7 cellular contexts compared by ENCODE assay signal in the genomic region with DNA sequence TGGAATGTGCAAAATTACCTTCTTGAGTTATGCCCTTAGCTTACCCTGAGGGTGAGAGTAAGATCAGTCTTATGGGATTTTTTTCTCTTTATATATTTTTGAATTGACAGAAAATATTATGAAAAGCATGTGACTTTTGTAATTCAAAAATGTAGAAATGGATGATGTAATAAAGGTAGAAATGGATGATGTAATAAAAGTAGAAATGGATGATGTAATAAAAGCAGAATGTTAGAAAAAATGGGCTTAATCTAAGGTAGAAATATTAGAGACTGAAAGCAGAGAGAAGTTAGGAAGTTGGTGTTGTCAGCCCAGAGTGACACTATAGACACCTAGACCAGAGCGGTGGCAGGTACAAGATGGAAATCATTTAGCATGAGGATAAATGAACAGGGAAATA.
"Had no signal": no experiment of that assay in that cellular context is flagged by ENCODE, and none has a peak within 500 bp of the region (broad histone marks: within the 10 kb centered on the region; RNA-seq: fewer than 3 reads in every experiment).

No MANE protein-coding gene starts in this region.

- H2AFZ ChIP-seq: GM23248 had no signal

- H3K36me3 ChIP-seq: HAP-1 had no signal

- FAIRE-seq: HTR-8/SVneo had no signal

- ATAC-seq: HCT116 had no signal

- H3K4me1 ChIP-seq: HAP-1 had no signal

- H3K4me3 ChIP-seq: GM23248, HAP-1 had no signal

- H3K9ac ChIP-seq: GM23248 had no signal

- DNase-seq: GM23248, GOT3, H7, KG1 had no signal

- H3K27ac ChIP-seq: GM23248 had no signal

- H3K9me3 ChIP-seq: HAP-1 had no signal
